Comparison of ENCODE assay signal across 19 cellular contexts in genomic region chr9:304106-304505, GRCh38.
A peak's percentile ranks its signal among the peaks of the same experiment; 100 is the strongest.
DNase-seq lines count a peak whose midpoint lies in the region; ATAC-seq, FAIRE-seq and TF ChIP-seq lines count a peak whose summit lies in the region.
"Had no signal": no experiment of that assay in that cellular context is flagged by ENCODE, and none has a peak within 500 bp of the region (broad histone marks: within the 10 kb centered on the region; RNA-seq: fewer than 3 reads in every experiment).

No MANE protein-coding gene starts in this region.

- H3K4me1 Mint-ChIP-seq in natural killer cell = peaks cover 15 to 32% of the 10 kb centered on the region in 2 donors
- peaks cover 6 to 15% of the 10 kb centered on the region in 2 donors for H3K4me1 Mint-ChIP-seq in natural killer cell treated with Interleukin-12 subunit alpha and Interleukin-12 subunit beta and Interleukin-15 and Interleukin-18, amount 100 ng/mL, for 72 hours (ENCODE audit: low read depth in 2 of 2)
- peaks cover 13 to 46% (median 18%) of the 10 kb centered on the region in 3 donors for H3K4me1 Mint-ChIP-seq in T-cell

- H3K27me3 Mint-ChIP-seq in natural killer cell (ENCODE audit: low read depth in 2 of 2) (no peaks in the 10 kb centered on the region), T-cell (no peaks in the 10 kb centered on the region)
- H3K27me3 Mint-ChIP-seq in natural killer cell treated with Interleukin-12 subunit alpha and Interleukin-12 subunit beta and Interleukin-15 and Interleukin-18, amount 100 ng/mL, for 72 hours = no peaks in the 10 kb centered on the region

- DNase-seq in natural killer cell (no peak), breast epithelium (ENCODE audit: low spot score in 2 of 2) (peak; percentile 60 to 70), kidney (no peak), NCI-H2107 treated with DMSO at 0.1 percent for 48 hours (lab: John Stamatoyannopoulos, UW; ENCODE audit: unreplicated experiment) (no peak), SK-N-SH (no peak), T-cell (no peak)
- DNase-seq in natural killer cell treated with Interleukin-12 subunit alpha and Interleukin-12 subunit beta and Interleukin-15 and Interleukin-18, amount 100 ng/mL, for 72 hours (ENCODE audit: low spot score) = no peak
- DNase-seq: activated CD8-positive, alpha-beta T cell treated with anti-CD3 and anti-CD28 coated beads, Interleukin-2, amount 10 ng/mL, durations not matched to agents 7 days and 5 days; activated effector memory CD4-positive, alpha-beta T cell treated with Interleukin-2 at 50 U/mL for 16 hours; colonic mucosa; COR-L47; heart left ventricle; NCI-H1694; NCI-H526; nucleus accumbens; right lobe of liver; stimulated activated CD4-positive, alpha-beta T cell treated with anti-CD3 and anti-CD28 coated beads, Interleukin-2, amount 100 ng/mL, for 24 hours had no signal

- FAIRE-seq in kidney (lab: Jason Lieb, UNC) = no peak

- H3F3A ChIP-seq in SK-N-SH (replicated peaks; ENCODE audit: insufficient read depth) = no peaks in the 10 kb centered on the region

- H3K4me3 Mint-ChIP-seq in natural killer cell = no peak overlapping the region
- no peak overlapping the region for H3K4me3 Mint-ChIP-seq in natural killer cell treated with Interleukin-12 subunit alpha and Interleukin-12 subunit beta and Interleukin-15 and Interleukin-18, amount 100 ng/mL, for 72 hours
- H3K4me3 Mint-ChIP-seq in T-cell = peak overlapping the region in 1 of 3 donors; percentile 71
- H3K4me3 Mint-ChIP-seq: activated CD8-positive, alpha-beta T cell treated with anti-CD3 and anti-CD28 coated beads, Interleukin-2, amount 10 ng/mL, durations not matched to agents 7 days and 5 days had no signal

- whole genome bisulfite sequencing in SK-N-SH (ENCODE audit: low lambda C conversion rate) = 13% methylated on average over 4 of the region's 4 CpGs

- H3K79me2 ChIP-seq in SK-N-SH (ENCODE audit: insufficient read depth) = no peaks in the 10 kb centered on the region

- peaks cover 30% of the 10 kb centered on the region for H3K36me3 Mint-ChIP-seq in natural killer cell
- peaks cover 37% of the 10 kb centered on the region for H3K36me3 Mint-ChIP-seq in natural killer cell treated with Interleukin-12 subunit alpha and Interleukin-12 subunit beta and Interleukin-15 and Interleukin-18, amount 100 ng/mL, for 72 hours
- peaks cover 63% of the 10 kb centered on the region for H3K36me3 Mint-ChIP-seq in T-cell

- intact Hi-C loops in natural killer cell (cut with micrococcal nuclease) = no loop called here
- intact Hi-C loops in breast epithelium (cut with DNase I; ENCODE audit: low total_unique reads) = no loop called here
- intact Hi-C loops in kidney (cut with DNase I) = no loop called here

- H3K4me1 ChIP-seq in breast epithelium (no peaks in the 10 kb centered on the region), kidney (ENCODE audit: control insufficient read depth in 1 of 2, insufficient read depth in 1 of 2, low read depth in 1 of 2, low read length in 2 of 2) (no peaks in the 10 kb centered on the region), SK-N-SH (ENCODE audit: control insufficient read depth in 1 of 2, insufficient read depth in 2 of 2, low read depth in 1 of 2, low read length in 1 of 2) (no peaks in the 10 kb centered on the region)
- H3K4me1 ChIP-seq: ascending aorta, colonic mucosa, heart left ventricle, right lobe of liver had no signal

- H3K9ac ChIP-seq in kidney (ENCODE audit: low read length in 2 of 2) (no peak overlapping the region), SK-N-SH (no peak overlapping the region)

- POLR2A ChIA-PET in SK-N-SH (lab: Yijun Ruan, JAX) = no interaction called here
- POLR2A ChIA-PET in T-cell (lab: Charles Lee) = no interaction called here

- H3K4me3 ChIP-seq in breast epithelium (peak overlapping the region in 2 of 3 donors; percentile 31 to 52), kidney (ENCODE audit: low read length in 2 of 2) (peak overlapping the region; percentile 14 to 48), SK-N-SH (ENCODE audit: low read depth in 2 of 2, low read length in 1 of 2) (no peak overlapping the region)
- H3K4me3 ChIP-seq: ascending aorta, colonic mucosa, heart left ventricle, right lobe of liver had no signal

- H3K36me3 ChIP-seq in breast epithelium (no peaks in the 10 kb centered on the region), kidney (ENCODE audit: control insufficient read depth in 1 of 2, insufficient read depth in 2 of 2, low read length in 2 of 2) (no peaks in the 10 kb centered on the region), SK-N-SH (replicated peaks in 1 of 2; ENCODE audit: control insufficient read depth in 1 of 2, insufficient read depth in 2 of 2, low read length in 1 of 2) (no peaks in the 10 kb centered on the region)
- H3K36me3 ChIP-seq: ascending aorta, colonic mucosa had no signal

- no peaks in the 10 kb centered on the region for H4K20me1 ChIP-seq in SK-N-SH (ENCODE audit: insufficient read depth)

- no peak for TF ChIP-seq POLR2A in breast epithelium (IDR thresholded peaks at IDR 0.05)

- H3K27ac ChIP-seq in breast epithelium (peak overlapping the region; percentile 85 to 92), kidney (ENCODE audit: low read depth in 2 of 2, low read length in 2 of 2) (no peak overlapping the region), SK-N-SH (ENCODE audit: low read depth in 2 of 2, low read length in 1 of 2) (no peak overlapping the region)
- H3K27ac ChIP-seq: ascending aorta, colonic mucosa, heart left ventricle, right lobe of liver had no signal

- H2AFZ ChIP-seq in SK-N-SH (ENCODE audit: low read depth) = no peak overlapping the region

- TF ChIP-seq CTCF in natural killer cell (IDR thresholded peaks at IDR 0.05) = no peak
- TF ChIP-seq CTCF in breast epithelium (IDR thresholded peaks at IDR 0.05) = peak in 1 of 3 donors; percentile 32
- no peak for TF ChIP-seq CTCF in kidney (IDR thresholded peaks at IDR 0.05; ENCODE audit: borderline replicate concordance, extremely low read depth, insufficient read depth)
- TF ChIP-seq CTCF in SK-N-SH (IDR thresholded peaks at IDR 0.05) = no peak

- peak overlapping the region; percentile 76 to 77 for H3K27ac Mint-ChIP-seq in natural killer cell
- peak overlapping the region in 1 of 2 donors; percentile 33 for H3K27ac Mint-ChIP-seq in natural killer cell treated with Interleukin-12 subunit alpha and Interleukin-12 subunit beta and Interleukin-15 and Interleukin-18, amount 100 ng/mL, for 72 hours
- peak overlapping the region in 1 of 2 donors; percentile 92 for H3K27ac Mint-ChIP-seq in T-cell
- H3K27ac Mint-ChIP-seq: activated CD8-positive, alpha-beta T cell treated with anti-CD3 and anti-CD28 coated beads, Interleukin-2, amount 10 ng/mL, durations not matched to agents 7 days and 5 days had no signal

- TF ChIP-seq EP300 in SK-N-SH (IDR thresholded peaks at IDR 0.05; ENCODE audit: borderline replicate concordance in 1 of 2, low read depth in 1 of 2, low read length in 1 of 2) = no peak

- no peak for TF ChIP-seq RAD21 in SK-N-SH (IDR thresholded peaks at IDR 0.05; ENCODE audit: low read length)

- ATAC-seq in natural killer cell (no peak), T-cell (replicated peaks in 1 of 4) (no peak), GM18520 (IDR thresholded peaks at IDR 0.05; ENCODE audit: unreplicated experiment) (no peak)
- ATAC-seq in natural killer cell treated with Interleukin-12 subunit alpha and Interleukin-12 subunit beta and Interleukin-15 and Interleukin-18, amount 100 ng/mL, for 72 hours = no peak
- ATAC-seq: activated CD8-positive, alpha-beta T cell treated with anti-CD3 and anti-CD28 coated beads, Interleukin-2, amount 10 ng/mL, durations not matched to agents 7 days and 5 days; heart left ventricle; right lobe of liver had no signal

- no peaks in the 10 kb centered on the region for H3K9me2 ChIP-seq in SK-N-SH

- CTCF ChIA-PET in SK-N-SH (lab: Yijun Ruan, JAX) (interaction anchor here (1.4 kb wide), 1 partner anchor 9 kb away, joined by 3 read pairs; no protein-coding TSS in a partner anchor), T-cell (lab: Charles Lee) (no interaction called here)

- H3K9me3 Mint-ChIP-seq in natural killer cell = no peaks in the 10 kb centered on the region
- H3K9me3 Mint-ChIP-seq in natural killer cell treated with Interleukin-12 subunit alpha and Interleukin-12 subunit beta and Interleukin-15 and Interleukin-18, amount 100 ng/mL, for 72 hours = no peaks in the 10 kb centered on the region
- no peaks in the 10 kb centered on the region for H3K9me3 Mint-ChIP-seq in T-cell

- no peaks in the 10 kb centered on the region for H3K27me3 ChIP-seq in breast epithelium
- peaks cover 5% of the 10 kb centered on the region; the same call in 1 of the 2 replicates for H3K27me3 ChIP-seq in SK-N-SH (ENCODE audit: insufficient read depth)
- H3K27me3 ChIP-seq: ascending aorta, colonic mucosa, heart left ventricle, right lobe of liver had no signal

- no peak overlapping the region for H3K4me2 ChIP-seq in SK-N-SH

- H3K9me3 ChIP-seq in breast epithelium (no peaks in the 10 kb centered on the region), kidney (ENCODE audit: control insufficient read depth in 1 of 2, low read length in 2 of 2) (peaks cover 0 to 5% of the 10 kb centered on the region in 2 donors), SK-N-SH (no peaks in the 10 kb centered on the region)
- H3K9me3 ChIP-seq: ascending aorta, colonic mucosa, heart left ventricle, right lobe of liver had no signal

TF ChIP-seq in SK-N-SH, 30 proteins besides CTCF, POLR2A, EP300 and RAD21 (continues in another document):
- TF ChIP-seq NFIC (IDR thresholded peaks at IDR 0.05; ENCODE audit: borderline replicate concordance) (no peak), POLR2AphosphoS5 (IDR thresholded peaks at IDR 0.05; ENCODE audit: low read depth, low read length) (no peak), USF2 (IDR thresholded peaks at IDR 0.05; ENCODE audit: borderline replicate concordance, low read depth, low read length) (no peak), EZH2phosphoT487 (IDR thresholded peaks at IDR 0.05; ENCODE audit: borderline replicate concordance, low read depth) (no peak), GATA2 (CRISPR knock-in tag; IDR thresholded peaks at IDR 0.05) (no peak), SMC3 (IDR thresholded peaks at IDR 0.05; ENCODE audit: low read depth, low read length) (no peak), RFX5 (IDR thresholded peaks at IDR 0.05; ENCODE audit: low read length) (no peak), SIN3A (IDR thresholded peaks at IDR 0.05; ENCODE audit: borderline replicate concordance, low read depth, low read length) (no peak), TEAD4 (IDR thresholded peaks at IDR 0.05; ENCODE audit: borderline replicate concordance, insufficient read depth) (no peak), RCOR1 (IDR thresholded peaks at IDR 0.05; ENCODE audit: low read length) (no peak), FOXJ3 (CRISPR knock-in tag; IDR thresholded peaks at IDR 0.05) (no peak), CHD2 (IDR thresholded peaks at IDR 0.05; ENCODE audit: low read length, partially characterized antibody) (no peak), JUND (IDR thresholded peaks at IDR 0.05) (no peak)

Comparison
In these comparisons a context has a peak if more than half of its experiments do, and no peak if none do; other contexts are left out.
1. DNase-seq: peak in breast epithelium (2 of 2); none in natural killer cell (single experiment), natural killer cell treated with Interleukin-12 subunit alpha and Interleukin-12 subunit beta and Interleukin-15 and Interleukin-18, amount 100 ng/mL, for 72 hours (single experiment), kidney (single experiment), NCI-H2107 treated with DMSO at 0.1 percent for 48 hours (single experiment), SK-N-SH (single experiment) and T-cell (0 of 34).
2. H3K27ac ChIP-seq: peak in breast epithelium (2 of 2); none in kidney (0 of 2) and SK-N-SH (0 of 2).
3. H3K4me3 ChIP-seq: peak in breast epithelium (2 of 3) and kidney (2 of 2); none in SK-N-SH (0 of 2).